In genomic region chr1:65041014-65041413, GRCh38 we compare ENCODE assay signal across 11 cellular contexts.
DNase-seq lines count a peak whose midpoint lies in the region; ATAC-seq and TF ChIP-seq lines count a peak whose summit lies in the region.
"Had no signal": no experiment of that assay in that cellular context is flagged by ENCODE, and none has a peak within 500 bp of the region (broad histone marks: within the 10 kb centered on the region; RNA-seq: fewer than 3 reads in every experiment).

No MANE protein-coding gene starts in this region.

- peak overlapping the region; percentile 44 to 64 for H3K27ac Mint-ChIP-seq in natural killer cell treated with Interleukin-12 subunit alpha and Interleukin-12 subunit beta and Interleukin-15 and Interleukin-18, amount 100 ng/mL, for 72 hours
- peak overlapping the region in 1 of 2 donors; percentile 75 for H3K27ac Mint-ChIP-seq in natural killer cell
- H3K27ac Mint-ChIP-seq in CD4-positive, alpha-beta memory T cell = peak overlapping the region in 1 of 7 donors; percentile 24

- no peaks in the 10 kb centered on the region for H3K9me3 ChIP-seq in CD4-positive, alpha-beta memory T cell (ENCODE audit: control insufficient read depth in 1 of 2, low read length in 2 of 2)
- H3K9me3 ChIP-seq: breast epithelium had no signal

- no peak overlapping the region for H3K27ac ChIP-seq in CD4-positive, alpha-beta memory T cell (ENCODE audit: low read depth, low read length)
- H3K27ac ChIP-seq: HL-60 had no signal

- no peaks in the 10 kb centered on the region for H3K36me3 Mint-ChIP-seq in natural killer cell treated with Interleukin-12 subunit alpha and Interleukin-12 subunit beta and Interleukin-15 and Interleukin-18, amount 100 ng/mL, for 72 hours
- no peaks in the 10 kb centered on the region for H3K36me3 Mint-ChIP-seq in natural killer cell
- peaks cover 7 to 8% of the 10 kb centered on the region in 2 donors for H3K36me3 Mint-ChIP-seq in CD4-positive, alpha-beta memory T cell

- no peak for TF ChIP-seq CTCF in natural killer cell (IDR thresholded peaks at IDR 0.05)

- H3K4me3 ChIP-seq in CD4-positive, alpha-beta memory T cell (ENCODE audit: low read length in 2 of 2) = no peak overlapping the region
- H3K4me3 ChIP-seq: breast epithelium had no signal

- CTCF ChIA-PET in CD4-positive, alpha-beta memory T cell (lab: Charles Lee; ENCODE audit: partially characterized antibody) = no interaction called here

- DNase-seq in natural killer cell treated with Interleukin-12 subunit alpha and Interleukin-12 subunit beta and Interleukin-15 and Interleukin-18, amount 100 ng/mL, for 72 hours (ENCODE audit: low spot score) = no peak
- DNase-seq in natural killer cell (no peak), left ventricle myocardium superior (peak; percentile 53), SHP77 (lab: John Stamatoyannopoulos, UW) (no peak), GDM1 (lab: John Stamatoyannopoulos, UW) (no peak)
- DNase-seq in CD4-positive, alpha-beta memory T cell = no peak
- no peak for DNase-seq in activated CD4-positive, alpha-beta T cell treated with anti-CD3 and anti-CD28 coated beads for 1 hour

- peaks cover 11 to 13% of the 10 kb centered on the region in 2 donors for H3K4me1 Mint-ChIP-seq in natural killer cell treated with Interleukin-12 subunit alpha and Interleukin-12 subunit beta and Interleukin-15 and Interleukin-18, amount 100 ng/mL, for 72 hours (ENCODE audit: low read depth in 2 of 2)
- H3K4me1 Mint-ChIP-seq in natural killer cell = peaks cover 10 to 15% of the 10 kb centered on the region in 2 donors
- H3K4me1 Mint-ChIP-seq in CD4-positive, alpha-beta memory T cell = peaks cover 11 to 22% (median 15%) of the 10 kb centered on the region in 4 donors

- no peak for ATAC-seq in natural killer cell treated with Interleukin-12 subunit alpha and Interleukin-12 subunit beta and Interleukin-15 and Interleukin-18, amount 100 ng/mL, for 72 hours
- ATAC-seq in natural killer cell = no peak
- peak; percentile 15 for ATAC-seq in HG03432 (IDR thresholded peaks at IDR 0.05; ENCODE audit: unreplicated experiment)
- ATAC-seq in left ventricle myocardium superior = peak; percentile 86

- H3K4me3 Mint-ChIP-seq in natural killer cell treated with Interleukin-12 subunit alpha and Interleukin-12 subunit beta and Interleukin-15 and Interleukin-18, amount 100 ng/mL, for 72 hours = no peak overlapping the region
- no peak overlapping the region for H3K4me3 Mint-ChIP-seq in natural killer cell
- H3K4me3 Mint-ChIP-seq in CD4-positive, alpha-beta memory T cell = no peak overlapping the region

- H3K9me3 Mint-ChIP-seq in natural killer cell treated with Interleukin-12 subunit alpha and Interleukin-12 subunit beta and Interleukin-15 and Interleukin-18, amount 100 ng/mL, for 72 hours = no peaks in the 10 kb centered on the region
- H3K9me3 Mint-ChIP-seq in natural killer cell = no peaks in the 10 kb centered on the region
- H3K9me3 Mint-ChIP-seq in CD4-positive, alpha-beta memory T cell = no peaks in the 10 kb centered on the region
- H3K9me3 Mint-ChIP-seq: naive thymus-derived CD8-positive, alpha-beta T cell had no signal

- H3K27me3 ChIP-seq in CD4-positive, alpha-beta memory T cell (ENCODE audit: insufficient read depth, low read length) = no peaks in the 10 kb centered on the region
- H3K27me3 ChIP-seq: breast epithelium had no signal

- H3K4me1 ChIP-seq in CD4-positive, alpha-beta memory T cell (ENCODE audit: insufficient read depth, low read length) = no peaks in the 10 kb centered on the region
- H3K4me1 ChIP-seq: breast epithelium had no signal

- intact Hi-C loops in natural killer cell (cut with micrococcal nuclease) (loop anchor here (1.0 kb wide), 1 partner anchor 180 kb away; no protein-coding TSS in a partner anchor), left ventricle myocardium superior (cut with micrococcal nuclease) (no loop called here)
- intact Hi-C loops in CD4-positive, alpha-beta memory T cell (cut with micrococcal nuclease) = no loop called here

- POLR2A ChIA-PET in CD4-positive, alpha-beta memory T cell (lab: Charles Lee; ENCODE audit: partially characterized antibody) = interaction anchor here (0.5 kb wide), 1 partner anchor 213 kb away, joined by 3 read pairs; no protein-coding TSS in a partner anchor

- H3K27me3 Mint-ChIP-seq in natural killer cell treated with Interleukin-12 subunit alpha and Interleukin-12 subunit beta and Interleukin-15 and Interleukin-18, amount 100 ng/mL, for 72 hours = no peaks in the 10 kb centered on the region
- H3K27me3 Mint-ChIP-seq in natural killer cell (ENCODE audit: low read depth in 2 of 2) = no peaks in the 10 kb centered on the region
- H3K27me3 Mint-ChIP-seq in CD4-positive, alpha-beta memory T cell = no peaks in the 10 kb centered on the region
- H3K27me3 Mint-ChIP-seq: naive thymus-derived CD8-positive, alpha-beta T cell had no signal

- no peaks in the 10 kb centered on the region for H3K36me3 ChIP-seq in CD4-positive, alpha-beta memory T cell (ENCODE audit: insufficient read depth, low read length)
- H3K36me3 ChIP-seq: breast epithelium had no signal

Comparison
In these comparisons a context has a peak if more than half of its experiments do, and no peak if none do; other contexts are left out.
1. ATAC-seq: peak in HG03432 (single experiment) and left ventricle myocardium superior (single experiment); none in natural killer cell treated with Interleukin-12 subunit alpha and Interleukin-12 subunit beta and Interleukin-15 and Interleukin-18, amount 100 ng/mL, for 72 hours (0 of 2) and natural killer cell (0 of 3).